Comparison of ENCODE assay signal across 26 cellular contexts in the genomic region with DNA sequence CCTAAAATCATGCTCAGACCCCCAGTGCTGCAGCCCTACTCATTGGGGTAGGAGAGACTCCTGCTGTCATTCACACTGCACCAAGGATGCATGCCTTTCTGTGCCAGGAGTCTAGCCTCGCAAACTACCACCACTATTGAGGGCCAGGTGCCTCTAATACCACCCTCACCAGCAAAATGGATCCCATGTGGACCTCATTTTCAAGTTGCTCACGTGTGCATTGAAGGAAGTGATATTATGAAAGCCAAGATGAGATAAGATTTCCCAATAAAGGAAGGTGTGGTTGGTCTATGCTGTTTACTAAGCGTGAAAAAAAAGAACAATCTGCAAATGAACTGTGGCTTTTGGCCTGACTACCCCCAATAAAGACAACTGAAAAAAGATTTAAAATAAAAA. TPM values are rescaled to one million over a fixed set of nuclear protein-coding genes. Genes with fewer than 3 reads are reported as not detected.
DNase-seq lines count a peak whose midpoint lies in the region; ATAC-seq and TF ChIP-seq lines count a peak whose summit lies in the region.
"Had no signal": no experiment of that assay in that cellular context is flagged by ENCODE, and none has a peak within 500 bp of the region (broad histone marks: within the 10 kb centered on the region; RNA-seq: fewer than 3 reads in every experiment).

No MANE protein-coding gene starts in this region.

- no TSS peak for BruUV-seq in OCI-LY7 (replicated peaks; lab: Mats Ljungman, UMichigan)

- TF ChIP-seq CTCF in Loucy (conservative IDR thresholded peaks at IDR 0.05; ENCODE audit: low read length) (no peak), OCI-LY7 (conservative IDR thresholded peaks at IDR 0.05; ENCODE audit: low read length) (no peak), dorsolateral prefrontal cortex (IDR thresholded peaks at IDR 0.05 in 54 of 56, conservative IDR thresholded peaks at IDR 0.05 in 2 of 56; ENCODE audit: low read depth in 1 of 56, partially characterized antibody in 56 of 56) (no peak)

- intact Hi-C loops in OCI-LY7 (cut with micrococcal nuclease; ENCODE audit: unreplicated experiment) (no loop called here), dorsolateral prefrontal cortex (cut with DNase I) (no loop called here)

- POLR2A ChIA-PET in OCI-LY7 (lab: Charles Lee) = interaction anchor here (1.0 to 1.8 kb wide), 5 partner anchors 13 to 61 kb away, joined by 3 to 7 read pairs (median 4); a partner anchor contains a TSS

- H3K27ac Mint-ChIP-seq in activated naive CD8-positive, alpha-beta T cell treated with anti-CD3 and anti-CD28 coated beads, Interleukin-2, amount 50 U/mL, for 24 hours = no peak overlapping the region
- H3K27ac Mint-ChIP-seq: activated CD8-positive, alpha-beta memory T cell treated with anti-CD3 and anti-CD28 coated beads, Interleukin-2, amount 10 ng/mL, durations not matched to agents 7 days and 5 days; CD4-positive, CD25-positive, alpha-beta regulatory T cell; nephron progenitor cell had no signal

- H3F3A ChIP-seq in Loucy (ENCODE audit: low read depth) = no peaks in the 10 kb centered on the region

- H3K4me1 Mint-ChIP-seq in activated naive CD8-positive, alpha-beta T cell treated with anti-CD3 and anti-CD28 coated beads, Interleukin-2, amount 50 U/mL, for 24 hours = peaks cover 16% of the 10 kb centered on the region
- H3K4me1 Mint-ChIP-seq: nephron progenitor cell had no signal

- H3K27me3 Mint-ChIP-seq in activated naive CD8-positive, alpha-beta T cell treated with anti-CD3 and anti-CD28 coated beads, Interleukin-2, amount 50 U/mL, for 24 hours = no peaks in the 10 kb centered on the region
- H3K27me3 Mint-ChIP-seq: activated CD8-positive, alpha-beta memory T cell treated with anti-CD3 and anti-CD28 coated beads, Interleukin-2, amount 10 ng/mL, durations not matched to agents 7 days and 5 days had no signal

- 0 out of 20 replicates have a peak overlapping the region, but pooled peaks of 1 of the 10 experiments have one; percentile 18 for H3K4me3 ChIP-seq in BLaER1 treated with 17β-estradiol and CSF1 and Interleukin-3, amounts not matched to agents 10 nM and 100 nM
- H3K4me3 ChIP-seq in Loucy (ENCODE audit: low read length, poor library complexity, severe bottlenecking) (no peak overlapping the region), OCI-LY7 (ENCODE audit: low read depth, low read length, poor library complexity, severe bottlenecking) (no peak overlapping the region), mucosa of rectum (ENCODE audit: low read length in 2 of 2) (no peak overlapping the region), dorsolateral prefrontal cortex (no peak overlapping the region)
- H3K4me3 ChIP-seq: ascending aorta, left lung had no signal

- H3K9me3 ChIP-seq in BLaER1 treated with 17β-estradiol and CSF1 and Interleukin-3, amounts not matched to agents 10 nM and 100 nM (replicated peaks in 1 of 11) = no peaks in the 10 kb centered on the region
- H3K9me3 ChIP-seq in Loucy (ENCODE audit: insufficient read depth, low read depth, low read length) (no peaks in the 10 kb centered on the region), OCI-LY7 (ENCODE audit: low read length) (no peaks in the 10 kb centered on the region), mucosa of rectum (ENCODE audit: control insufficient read depth in 2 of 2, low read length in 2 of 2) (no peaks in the 10 kb centered on the region)
- H3K9me3 ChIP-seq: ascending aorta, left lung had no signal

- peak overlapping the region; percentile 30; the same call in 1 of the 2 replicates for H2AFZ ChIP-seq in Loucy (ENCODE audit: low read length)
- H2AFZ ChIP-seq in OCI-LY7 (ENCODE audit: low read length) = peak overlapping the region; percentile 72

- peaks cover 23 to 59% (median 40%) of the 10 kb centered on the region in 10 experiments for H3K4me1 ChIP-seq in BLaER1 treated with 17β-estradiol and CSF1 and Interleukin-3, amounts not matched to agents 10 nM and 100 nM
- peaks cover 4% of the 10 kb centered on the region for H3K4me1 ChIP-seq in Loucy (ENCODE audit: insufficient read depth, low read length, poor library complexity, severe bottlenecking)
- peaks cover 38% of the 10 kb centered on the region for H3K4me1 ChIP-seq in OCI-LY7 (ENCODE audit: insufficient read depth, low read length, poor library complexity, severe bottlenecking)
- peaks cover 15 to 18% of the 10 kb centered on the region in 2 donors for H3K4me1 ChIP-seq in mucosa of rectum (ENCODE audit: control insufficient read depth in 2 of 2, insufficient read depth in 2 of 2, low read length in 2 of 2)
- H3K4me1 ChIP-seq: ascending aorta had no signal

- no peak for DNase-seq in OCI-LY7 (ENCODE audit: low spot score)
- DNase-seq in dorsolateral prefrontal cortex = no peak
- no peak for DNase-seq in NCI-H1417 (lab: John Stamatoyannopoulos, UW)
- DNase-seq in activated naive CD8-positive, alpha-beta T cell treated with anti-CD3 and anti-CD28 coated beads, Interleukin-2, amount 50 U/mL, for 24 hours = no peak
- DNase-seq: activated CD4-positive, alpha-beta T cell treated with anti-CD3 and anti-CD28 coated beads for 48 hours; activated CD8-positive, alpha-beta memory T cell treated with anti-CD3 and anti-CD28 coated beads, Interleukin-2, amount 10 ng/mL, durations not matched to agents 7 days and 5 days; activated naive CD4-positive, alpha-beta T cell treated with anti-CD3 and anti-CD28 coated beads, Interleukin-2, amount 50 U/mL, for 16 hours; caudate nucleus; CD4-positive, CD25-positive, alpha-beta regulatory T cell; DMS 273 treated with DMSO at 0.1 percent for 48 hours; GDM1; head of caudate nucleus; left lung; NCI-H526; nephron progenitor cell; PC-3; SHP77 treated with DMSO at 0.1 percent for 48 hours; stimulated activated CD8-positive, alpha-beta memory T cell treated with anti-CD3 and anti-CD28 coated beads, Interleukin-4, amount 100 ng/mL, for 48 hours; T-helper 1 cell had no signal

- H3K27ac ChIP-seq in BLaER1 treated with 17β-estradiol and CSF1 and Interleukin-3, amounts not matched to agents 10 nM and 100 nM = peak overlapping the region in 10 of 11 experiments; percentile 3 to 85 (median 71); a peak in 17 of 22 replicates
- H3K27ac ChIP-seq in OCI-LY7 (ENCODE audit: low read depth, low read length, poor library complexity, severe bottlenecking) (no peak overlapping the region), mucosa of rectum (ENCODE audit: low read depth in 2 of 2, low read length in 2 of 2) (peak overlapping the region; percentile 84 to 92), dorsolateral prefrontal cortex (no peak overlapping the region)
- H3K27ac ChIP-seq: ascending aorta had no signal

- H3K36me3 ChIP-seq in BLaER1 treated with 17β-estradiol and CSF1 and Interleukin-3, amounts not matched to agents 10 nM and 100 nM = no peaks in the 10 kb centered on the region
- H3K36me3 ChIP-seq in Loucy (ENCODE audit: insufficient read depth, low read length) = no peaks in the 10 kb centered on the region
- H3K36me3 ChIP-seq in OCI-LY7 (ENCODE audit: insufficient read depth, low read length) = no peaks in the 10 kb centered on the region
- no peaks in the 10 kb centered on the region for H3K36me3 ChIP-seq in mucosa of rectum (ENCODE audit: control insufficient read depth in 2 of 2, insufficient read depth in 2 of 2, low read length in 2 of 2)
- H3K36me3 ChIP-seq: ascending aorta, left lung had no signal

- CTCF ChIA-PET in OCI-LY7 (lab: Charles Lee; ENCODE audit: unreplicated experiment) = no interaction called here

- H3K9ac ChIP-seq in BLaER1 treated with 17β-estradiol and CSF1 and Interleukin-3, amounts not matched to agents 10 nM and 100 nM = peak overlapping the region in 9 of 11 experiments; percentile 37 to 72 (median 54); a peak in 14 of 22 replicates
- no peak overlapping the region for H3K9ac ChIP-seq in Loucy (ENCODE audit: low read depth, low read length, poor library complexity, severe bottlenecking)
- peak overlapping the region; percentile 26 to 34 for H3K9ac ChIP-seq in mucosa of rectum (ENCODE audit: low read depth in 1 of 2, low read length in 2 of 2)

- no peak for ATAC-seq in activated naive CD8-positive, alpha-beta T cell treated with anti-CD3 and anti-CD28 coated beads, Interleukin-2, amount 50 U/mL, for 24 hours
- no peak for ATAC-seq in HG03432 (IDR thresholded peaks at IDR 0.05; ENCODE audit: unreplicated experiment)
- ATAC-seq: activated CD8-positive, alpha-beta memory T cell treated with anti-CD3 and anti-CD28 coated beads, Interleukin-2, amount 10 ng/mL, durations not matched to agents 7 days and 5 days; HCT116; left lung; sciatic nerve had no signal

- no peaks in the 10 kb centered on the region for H3K9me2 ChIP-seq in Loucy (replicated peaks; ENCODE audit: low read depth, low read length)
- no peaks in the 10 kb centered on the region for H3K9me2 ChIP-seq in OCI-LY7 (ENCODE audit: insufficient read depth, low read length)

- no peaks in the 10 kb centered on the region for H3K36me3 Mint-ChIP-seq in activated naive CD8-positive, alpha-beta T cell treated with anti-CD3 and anti-CD28 coated beads, Interleukin-2, amount 50 U/mL, for 24 hours (ENCODE audit: low read depth)
- H3K36me3 Mint-ChIP-seq: activated CD8-positive, alpha-beta memory T cell treated with anti-CD3 and anti-CD28 coated beads, Interleukin-2, amount 10 ng/mL, durations not matched to agents 7 days and 5 days; CD4-positive, CD25-positive, alpha-beta regulatory T cell had no signal

- no peaks in the 10 kb centered on the region for H3K9me3 Mint-ChIP-seq in activated naive CD8-positive, alpha-beta T cell treated with anti-CD3 and anti-CD28 coated beads, Interleukin-2, amount 50 U/mL, for 24 hours
- H3K9me3 Mint-ChIP-seq: CD4-positive, CD25-positive, alpha-beta regulatory T cell; nephron progenitor cell had no signal

- no peaks in the 10 kb centered on the region for H3K79me2 ChIP-seq in Loucy (ENCODE audit: insufficient read depth, low read length)
- no peaks in the 10 kb centered on the region for H3K79me2 ChIP-seq in OCI-LY7 (ENCODE audit: insufficient read depth, low read depth, low read length)

- peak overlapping the region; percentile 33 to 91 (median 77); a peak in 21 of 22 replicates for H3K4me2 ChIP-seq in BLaER1 treated with 17β-estradiol and CSF1 and Interleukin-3, amounts not matched to agents 10 nM and 100 nM
- H3K4me2 ChIP-seq in Loucy (ENCODE audit: low read depth, low read length, poor library complexity, severe bottlenecking) = no peak overlapping the region
- peak overlapping the region; percentile 8; the same call in 1 of the 2 replicates for H3K4me2 ChIP-seq in OCI-LY7 (ENCODE audit: low read length)

- H3K4me3 Mint-ChIP-seq in activated naive CD8-positive, alpha-beta T cell treated with anti-CD3 and anti-CD28 coated beads, Interleukin-2, amount 50 U/mL, for 24 hours = no peak overlapping the region
- H3K4me3 Mint-ChIP-seq: activated CD8-positive, alpha-beta memory T cell treated with anti-CD3 and anti-CD28 coated beads, Interleukin-2, amount 10 ng/mL, durations not matched to agents 7 days and 5 days; CD4-positive, CD25-positive, alpha-beta regulatory T cell; nephron progenitor cell had no signal

- no peaks in the 10 kb centered on the region for H4K20me1 ChIP-seq in BLaER1 treated with 17β-estradiol and CSF1 and Interleukin-3, amounts not matched to agents 10 nM and 100 nM
- H4K20me1 ChIP-seq in Loucy (ENCODE audit: insufficient read depth, low read length, poor library complexity, severe bottlenecking) = no peaks in the 10 kb centered on the region
- H4K20me1 ChIP-seq in OCI-LY7 (ENCODE audit: insufficient read depth, low read length) = no peaks in the 10 kb centered on the region

- no peaks in the 10 kb centered on the region for H3K27me3 ChIP-seq in BLaER1 treated with 17β-estradiol and CSF1 and Interleukin-3, amounts not matched to agents 10 nM and 100 nM
- H3K27me3 ChIP-seq in Loucy (ENCODE audit: insufficient read depth, low read length, poor library complexity, severe bottlenecking) (no peaks in the 10 kb centered on the region), mucosa of rectum (ENCODE audit: control insufficient read depth in 2 of 2, insufficient read depth in 2 of 2, low read length in 2 of 2) (no peaks in the 10 kb centered on the region), dorsolateral prefrontal cortex (no peaks in the 10 kb centered on the region)
- H3K27me3 ChIP-seq: ascending aorta, left lung had no signal

RNA-seq across cellular contexts. Expression of a gene that starts 7.2 kb away (rescaled TPM):
- total RNA-seq in OCI-LY7 (2014; rRNA removed; shearing (Covaris generic)) = 243 and 263 TPM in 2 replicates
- total RNA-seq in OCI-LY7 (2022) (207 and 237 TPM in 2 replicates), dorsolateral prefrontal cortex (100 to 1,000 TPM in 106 of 120 experiments, 10 to 100 TPM in 14; 88.6 to 150 (median 113) TPM)

RNA-seq across cellular contexts. Expression of a gene that starts 14.8 kb away (rescaled TPM):
- 4.4 and 4.8 TPM in 2 replicates for total RNA-seq in OCI-LY7 (2014; rRNA removed; shearing (Covaris generic))
- 3.7 and 4.5 TPM in 2 replicates for total RNA-seq in OCI-LY7 (2022)
- total RNA-seq in dorsolateral prefrontal cortex = 10 to 100 TPM in 78 of 120 experiments, 1 to 10 TPM in 42; 5.6 to 16.5 (median 11.0) TPM
- total RNA-seq: ascending aorta had no signal

RNA-seq across cellular contexts. Expression of a gene that starts 17.0 kb away (rescaled TPM):
- total RNA-seq in OCI-LY7 (2014; rRNA removed; shearing (Covaris generic)) = 30.6 and 38.8 TPM in 2 replicates
- 41.6 and 49.9 TPM in 2 replicates for total RNA-seq in OCI-LY7 (2022)
- 10 to 100 TPM; 16.3 to 52.5 (median 30.3) TPM for total RNA-seq in dorsolateral prefrontal cortex

RNA-seq across cellular contexts. Expression of a gene that starts 22.1 kb away (rescaled TPM):
- 20.9 and 24.5 TPM in 2 replicates for total RNA-seq in OCI-LY7 (2014; rRNA removed; shearing (Covaris generic))
- total RNA-seq in OCI-LY7 (2022) = 25.8 and 26.7 TPM in 2 replicates
- 10 to 100 TPM in 119 of 120 experiments, 1 to 10 TPM in 1; 9.7 to 27.8 (median 16.8) TPM for total RNA-seq in dorsolateral prefrontal cortex

RNA-seq across cellular contexts. Expression of a gene that starts 22.4 kb away (rescaled TPM):
- total RNA-seq in OCI-LY7 (2014; rRNA removed; shearing (Covaris generic)) = 28.0 and 35.4 TPM in 2 replicates
- total RNA-seq in OCI-LY7 (2022) = 71.0 and 76.5 TPM in 2 replicates
- 10 to 100 TPM; 46.6 to 98.0 (median 72.6) TPM for total RNA-seq in dorsolateral prefrontal cortex

Comparison
In these comparisons a context has a peak if more than half of its experiments do, and no peak if none do; other contexts are left out.
1. H3K27ac ChIP-seq: peak in BLaER1 treated with 17β-estradiol and CSF1 and Interleukin-3, amounts not matched to agents 10 nM and 100 nM (10 of 11) and mucosa of rectum (2 of 2); none in OCI-LY7 (single experiment) and dorsolateral prefrontal cortex (0 of 59).